Comparison of ENCODE assay signal across 2 cellular contexts in the genomic region with DNA sequence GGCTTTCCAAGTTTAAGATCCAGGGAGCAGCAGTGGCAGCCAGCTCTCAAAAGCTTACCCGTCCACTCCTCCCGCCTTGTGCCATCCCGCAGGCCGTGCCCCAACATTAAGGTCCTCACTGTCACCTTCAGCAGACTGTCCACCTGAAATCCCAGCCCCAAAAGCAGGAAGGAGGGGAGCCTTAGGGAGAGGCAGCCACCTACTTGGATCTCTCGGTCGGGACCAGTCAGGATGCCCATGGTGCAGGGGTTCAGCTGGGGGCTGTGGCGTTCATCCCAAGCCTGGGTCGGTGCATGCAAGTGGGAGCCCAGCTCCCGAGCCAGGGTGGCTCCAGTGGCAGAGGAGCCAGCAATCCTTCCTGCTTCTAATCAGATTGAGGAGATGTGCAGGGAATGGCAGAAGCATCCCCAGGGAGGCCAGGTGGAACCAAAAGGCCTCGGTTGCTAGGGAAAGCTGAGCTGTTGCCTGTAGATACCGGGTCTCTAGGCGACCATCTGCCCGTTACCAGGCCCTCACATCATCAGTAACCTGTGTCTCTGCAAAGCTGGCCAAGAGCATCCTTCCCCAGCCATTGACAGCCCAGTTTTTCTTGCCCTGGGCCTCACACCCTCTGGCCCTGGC.
TF ChIP-seq lines count a peak whose summit lies in the region.

No MANE protein-coding gene starts in this region.

TF ChIP-seq in A549, 52 proteins besides CTCF, POLR2A, EP300 and RAD21:
- no peak for TF ChIP-seq KDM5A (IDR thresholded peaks at IDR 0.05)
- no peak for TF ChIP-seq EHMT2 (IDR thresholded peaks at IDR 0.05; ENCODE audit: low read depth)
- no peak for TF ChIP-seq HOXB13 (CRISPR knock-in tag; IDR thresholded peaks at IDR 0.05; ENCODE audit: low read depth)
- TF ChIP-seq TFCP2L1 (CRISPR knock-in tag; IDR thresholded peaks at IDR 0.05), result no peak
- TF ChIP-seq, protein P1, sequence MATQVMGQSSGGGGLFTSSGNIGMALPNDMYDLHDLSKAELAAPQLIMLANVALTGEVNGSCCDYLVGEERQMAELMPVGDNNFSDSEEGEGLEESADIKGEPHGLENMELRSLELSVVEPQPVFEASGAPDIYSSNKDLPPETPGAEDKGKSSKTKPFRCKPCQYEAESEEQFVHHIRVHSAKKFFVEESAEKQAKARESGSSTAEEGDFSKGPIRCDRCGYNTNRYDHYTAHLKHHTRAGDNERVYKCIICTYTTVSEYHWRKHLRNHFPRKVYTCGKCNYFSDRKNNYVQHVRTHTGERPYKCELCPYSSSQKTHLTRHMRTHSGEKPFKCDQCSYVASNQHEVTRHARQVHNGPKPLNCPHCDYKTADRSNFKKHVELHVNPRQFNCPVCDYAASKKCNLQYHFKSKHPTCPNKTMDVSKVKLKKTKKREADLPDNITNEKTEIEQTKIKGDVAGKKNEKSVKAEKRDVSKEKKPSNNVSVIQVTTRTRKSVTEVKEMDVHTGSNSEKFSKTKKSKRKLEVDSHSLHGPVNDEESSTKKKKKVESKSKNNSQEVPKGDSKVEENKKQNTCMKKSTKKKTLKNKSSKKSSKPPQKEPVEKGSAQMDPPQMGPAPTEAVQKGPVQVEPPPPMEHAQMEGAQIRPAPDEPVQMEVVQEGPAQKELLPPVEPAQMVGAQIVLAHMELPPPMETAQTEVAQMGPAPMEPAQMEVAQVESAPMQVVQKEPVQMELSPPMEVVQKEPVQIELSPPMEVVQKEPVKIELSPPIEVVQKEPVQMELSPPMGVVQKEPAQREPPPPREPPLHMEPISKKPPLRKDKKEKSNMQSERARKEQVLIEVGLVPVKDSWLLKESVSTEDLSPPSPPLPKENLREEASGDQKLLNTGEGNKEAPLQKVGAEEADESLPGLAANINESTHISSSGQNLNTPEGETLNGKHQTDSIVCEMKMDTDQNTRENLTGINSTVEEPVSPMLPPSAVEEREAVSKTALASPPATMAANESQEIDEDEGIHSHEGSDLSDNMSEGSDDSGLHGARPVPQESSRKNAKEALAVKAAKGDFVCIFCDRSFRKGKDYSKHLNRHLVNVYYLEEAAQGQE (IDR thresholded peaks at IDR 0.05), result no peak
- TF ChIP-seq BCL3 (IDR thresholded peaks at IDR 0.05), result no peak
- TF ChIP-seq CHD4 (IDR thresholded peaks at IDR 0.05; ENCODE audit: borderline replicate concordance), result no peak
- no peak for TF ChIP-seq NPAS2 (CRISPR knock-in tag; IDR thresholded peaks at IDR 0.05; ENCODE audit: borderline replicate concordance)
- no peak for TF ChIP-seq KDM1A (IDR thresholded peaks at IDR 0.05; ENCODE audit: low read depth)
- no peak for TF ChIP-seq MYC (IDR thresholded peaks at IDR 0.05; ENCODE audit: borderline replicate concordance, low read length)
- TF ChIP-seq USF2 (IDR thresholded peaks at IDR 0.05), result no peak
- TF ChIP-seq, protein P2, sequence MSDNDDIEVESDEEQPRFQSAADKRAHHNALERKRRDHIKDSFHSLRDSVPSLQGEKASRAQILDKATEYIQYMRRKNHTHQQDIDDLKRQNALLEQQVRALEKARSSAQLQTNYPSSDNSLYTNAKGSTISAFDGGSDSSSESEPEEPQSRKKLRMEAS (IDR thresholded peaks at IDR 0.05), result no peak
- no peak for TF ChIP-seq RCOR1 (IDR thresholded peaks at IDR 0.05; ENCODE audit: low read depth, low read length)
- TF ChIP-seq ZSCAN20 (CRISPR knock-in tag; IDR thresholded peaks at IDR 0.05), result no peak
- TF ChIP-seq MAZ (IDR thresholded peaks at IDR 0.05; ENCODE audit: borderline replicate concordance, low read depth, low read length), result no peak
- no peak for TF ChIP-seq EHF (CRISPR knock-in tag; IDR thresholded peaks at IDR 0.05)
- TF ChIP-seq JUN (IDR thresholded peaks at IDR 0.05), result no peak

TF ChIP-seq in GM12878, 131 proteins besides CTCF, POLR2A, EP300 and RAD21:
- TF ChIP-seq KDM1A (IDR thresholded peaks at IDR 0.05; ENCODE audit: borderline replicate concordance) (no peak), JUNB (IDR thresholded peaks at IDR 0.05) (no peak), GABPA (IDR thresholded peaks at IDR 0.05; ENCODE audit: low read depth) (no peak), USF2 (IDR thresholded peaks at IDR 0.05; ENCODE audit: borderline replicate concordance, low read depth, low read length) (no peak), CEBPB (IDR thresholded peaks at IDR 0.05; ENCODE audit: borderline replicate concordance in 1 of 2, low read depth in 2 of 2, low read length in 2 of 2) (no peak), BRCA1 (IDR thresholded peaks at IDR 0.05; ENCODE audit: low read depth, low read length) (no peak), FOXM1 (IDR thresholded peaks at IDR 0.05; ENCODE audit: low read depth, low read length) (no peak), PKNOX1 (IDR thresholded peaks at IDR 0.05) (no peak), HCFC1 (IDR thresholded peaks at IDR 0.05; ENCODE audit: low read length) (no peak), DPF2 (IDR thresholded peaks at IDR 0.05) (no peak), SIX5 (IDR thresholded peaks at IDR 0.05; ENCODE audit: low read depth, low read length, severe bottlenecking) (no peak), NR2C2 (IDR thresholded peaks at IDR 0.05; ENCODE audit: borderline replicate concordance, control insufficient read depth, insufficient read length, low read depth) (no peak), IRF4 (IDR thresholded peaks at IDR 0.05; ENCODE audit: low read depth, low read length) (no peak)
TF ChIP-seq in GM12878: peak in this region for 0.
